ENCODE assay signal across 8 cellular contexts in the genomic region with DNA sequence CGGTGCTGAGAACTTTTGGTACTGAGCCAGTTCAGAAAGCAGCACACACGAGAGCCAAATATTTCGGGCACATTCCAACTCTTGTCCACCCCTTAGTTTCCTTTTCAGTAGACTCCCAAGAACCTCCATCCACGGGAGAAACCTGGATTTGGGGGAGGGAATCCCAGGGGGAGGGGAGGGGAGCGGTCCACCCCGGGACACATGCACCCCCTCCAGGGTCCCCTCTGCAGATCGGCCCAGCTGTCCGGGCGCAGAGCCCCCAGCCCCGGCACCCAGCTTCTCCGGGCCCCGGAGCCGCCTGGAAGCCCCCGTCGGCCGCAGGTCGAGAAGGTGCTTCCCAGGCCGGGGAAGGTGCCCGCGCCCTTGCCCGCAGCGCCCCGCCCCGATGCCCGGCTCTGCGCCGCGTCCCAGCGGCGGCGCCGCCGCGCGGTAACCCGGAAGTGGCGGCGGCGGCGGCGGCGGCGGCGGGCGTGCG.
DNase-seq lines count a peak whose midpoint lies in the region; ATAC-seq and TF ChIP-seq lines count a peak whose summit lies in the region.

No MANE protein-coding gene starts in this region.

- peak overlapping the region; percentile 87 for H3K4me3 Mint-ChIP-seq in memory B cell

- H3K4me3 ChIP-seq in choroid plexus epithelial cell (ENCODE audit: low read depth, low read length), result peak overlapping the region; percentile 74

- H3K27me3 Mint-ChIP-seq in memory B cell, result peaks cover 3% of the 10 kb centered on the region

- ATAC-seq in HG03135 (IDR thresholded peaks at IDR 0.05; ENCODE audit: unreplicated experiment), result peak; percentile 41
- peak; percentile 61 for ATAC-seq in memory B cell (ENCODE audit: low read depth)
- ATAC-seq in HG03280 (IDR thresholded peaks at IDR 0.05; ENCODE audit: unreplicated experiment), result no peak

- no peak for TF ChIP-seq CTCF in choroid plexus epithelial cell (conservative IDR thresholded peaks at IDR 0.05; ENCODE audit: low read depth, low read length)

- peak overlapping the region; percentile 75 for H3K27ac Mint-ChIP-seq in memory B cell

- peak overlapping the region; percentile 20 for H3K27ac ChIP-seq in substantia nigra (ENCODE audit: low read depth, low read length, poor library complexity, severe bottlenecking)

- H3K36me3 Mint-ChIP-seq in memory B cell, result no peaks in the 10 kb centered on the region

- no peaks in the 10 kb centered on the region for H3K9me3 Mint-ChIP-seq in memory B cell

- DNase-seq in NCI-H2196 (lab: John Stamatoyannopoulos, UW; ENCODE audit: unreplicated experiment) (peak; percentile 51), NCI-H2196 treated with DMSO at 0.1 percent for 48 hours (lab: John Stamatoyannopoulos, UW; ENCODE audit: unreplicated experiment) (no peak), T-helper 22 cell (ENCODE audit: low read depth) (peak; percentile 8), choroid plexus epithelial cell (ENCODE audit: low read depth) (peak; percentile 44), memory B cell (ENCODE audit: low spot score in 2 of 2) (peak in 1 of 2 donors; percentile 20), substantia nigra (lab: John Stamatoyannopoulos, UW) (peak in 10 of 49 donors; percentile 14 to 50 (median 36))

- peaks cover 9% of the 10 kb centered on the region for H3K4me1 Mint-ChIP-seq in memory B cell
